Comparison of ENCODE assay signal across 8 cellular contexts in genomic region chr2:62197609-62198236, GRCh38. TPM values are rescaled to one million over a fixed set of nuclear protein-coding genes. Genes with fewer than 3 reads are reported as not detected.
DNase-seq lines count a peak whose midpoint lies in the region; FAIRE-seq and TF ChIP-seq lines count a peak whose summit lies in the region.

No MANE protein-coding gene starts in this region.

- H3K4me1 ChIP-seq in astrocyte (ENCODE audit: insufficient read depth, low read length) (peaks cover 5% of the 10 kb centered on the region), iPS DF 6.9 (ENCODE audit: control insufficient read depth, insufficient read depth, low read length) (peaks cover 4% of the 10 kb centered on the region), sigmoid colon (peaks cover 0 to 56% (median 47%) of the 10 kb centered on the region in 4 donors)

- H3K27me3 Mint-ChIP-seq in astrocyte (ENCODE audit: low read depth, unreplicated experiment) = no peaks in the 10 kb centered on the region

- H3K9me3 Mint-ChIP-seq in astrocyte (ENCODE audit: unreplicated experiment) = no peaks in the 10 kb centered on the region

- peaks cover 55% of the 10 kb centered on the region for H4K20me1 ChIP-seq in astrocyte (ENCODE audit: insufficient read depth, low read length)

- H3K36me3 ChIP-seq in astrocyte (ENCODE audit: insufficient read depth, low read length) (no peaks in the 10 kb centered on the region), iPS DF 6.9 (ENCODE audit: control insufficient read depth, insufficient read depth, low read length) (no peaks in the 10 kb centered on the region), sigmoid colon (no peaks in the 10 kb centered on the region)

- no CpG with 5 or more reads among the region's 20 CpGs for WGBS in iPS DF 6.9 (ENCODE audit: insufficient coverage, insufficient read length)
- WGBS in sigmoid colon, 2 donors = 6% methylated on average over 20 of the region's 20 CpGs

- H2AFZ ChIP-seq in astrocyte (ENCODE audit: low read depth, low read length) = no peak overlapping the region

- peaks cover 1% of the 10 kb centered on the region for H3K36me3 Mint-ChIP-seq in astrocyte (ENCODE audit: low read depth, unreplicated experiment)

- H3K27ac Mint-ChIP-seq in astrocyte (ENCODE audit: unreplicated experiment) = peak overlapping the region; percentile 70

- H3K27me3 ChIP-seq in astrocyte (ENCODE audit: insufficient read depth, low read length) = no peaks in the 10 kb centered on the region
- H3K27me3 ChIP-seq in iPS DF 6.9 (ENCODE audit: control insufficient read depth, insufficient read depth, low read length) = no peaks in the 10 kb centered on the region
- H3K27me3 ChIP-seq in sigmoid colon = no peaks in the 10 kb centered on the region

- H3K79me2 ChIP-seq in astrocyte (ENCODE audit: insufficient read depth, low read length) = peaks cover 61% of the 10 kb centered on the region

- peak overlapping the region; percentile 93 for H3K4me3 Mint-ChIP-seq in astrocyte (ENCODE audit: unreplicated experiment)

- H3K9me3 ChIP-seq in astrocyte (ENCODE audit: insufficient read depth, low read depth, low read length) = no peaks in the 10 kb centered on the region
- H3K9me3 ChIP-seq in iPS DF 6.9 (ENCODE audit: control insufficient read depth, insufficient read depth, low read length) = no peaks in the 10 kb centered on the region
- H3K9me3 ChIP-seq in sigmoid colon = no peaks in the 10 kb centered on the region

- H3K4me3 ChIP-seq in astrocyte (ENCODE audit: insufficient read depth, low read depth, low read length) (peak overlapping the region; percentile 79), iPS DF 6.9 (ENCODE audit: low read length) (peak overlapping the region; percentile 92; the same call in 1 of the 2 replicates), sigmoid colon (peak overlapping the region; percentile 83 to 98 (median 92))

- peak overlapping the region; percentile 97 for H3K4me2 ChIP-seq in astrocyte (ENCODE audit: low read length)

- no peak for TF ChIP-seq POLR2A in sigmoid colon (IDR thresholded peaks at IDR 0.05)

- no peak for TF ChIP-seq CTCF in astrocyte (IDR thresholded peaks at IDR 0.05; ENCODE audit: insufficient read depth, low read depth, low read length)
- TF ChIP-seq CTCF in sigmoid colon (IDR thresholded peaks at IDR 0.05) = no peak

- TF ChIP-seq EP300 in sigmoid colon (IDR thresholded peaks at IDR 0.05) = no peak

- H3K27ac ChIP-seq in astrocyte (ENCODE audit: low read depth, low read length) (no peak overlapping the region), iPS DF 6.9 (ENCODE audit: low read length) (no peak overlapping the region), sigmoid colon (peak overlapping the region; percentile 94 to 98 (median 96))

- H3K9ac ChIP-seq in astrocyte (ENCODE audit: low read length) = peak overlapping the region; percentile 88

- H3K4me1 Mint-ChIP-seq in astrocyte (ENCODE audit: low read depth, unreplicated experiment) = peaks cover 17% of the 10 kb centered on the region

- no peak for FAIRE-seq in astrocyte (lab: Jason Lieb, UNC)

- intact Hi-C loops in sigmoid colon (cut with DNase I) = loop anchor here (2.0 to 5.0 kb wide), 6 partner anchors 95 to 280 kb away; no protein-coding TSS in a partner anchor

- peak; percentile 71 for DNase-seq in ELF-1 (ENCODE audit: low read depth, low spot score)
- DNase-seq in NCI-H69 (lab: John Stamatoyannopoulos, UW) = peak; percentile 50
- DNase-seq in astrocyte (ENCODE audit: low read depth) = no peak
- DNase-seq in iPS DF 6.9 (ENCODE audit: low read depth, low spot score) = no peak
- no peak for DNase-seq in sigmoid colon
- DNase-seq in NCI-H2081 treated with DMSO at 0.1 percent for 48 hours (lab: John Stamatoyannopoulos, UW) = no peak
- no peak for DNase-seq in epidermal melanocyte (ENCODE audit: insufficient read length, low spot score)
- no peak for DNase-seq in putamen (ENCODE audit: low spot score)

RNA-seq across cellular contexts. Expression of gene B3GNT2, which starts 1.8 kb away (rescaled TPM):
- total RNA-seq in astrocyte = 21.9 and 23.8 TPM in 2 replicates
- 10 to 100 TPM; 16.9 to 25.8 (median 24.0) TPM for total RNA-seq in sigmoid colon
- polyA plus RNA-seq in sigmoid colon = 10 to 100 TPM; 12.3 to 19.3 (median 17.4) TPM

Comparison
In these comparisons a context has a peak if more than half of its experiments do, and no peak if none do; other contexts are left out.
1. DNase-seq: peak in ELF-1 (single experiment) and NCI-H69 (single experiment); none in astrocyte (single experiment), iPS DF 6.9 (single experiment), sigmoid colon (single experiment), NCI-H2081 treated with DMSO at 0.1 percent for 48 hours (single experiment), epidermal melanocyte (single experiment) and putamen (single experiment).
2. H3K27ac ChIP-seq: peak in sigmoid colon (4 of 4); none in astrocyte (single experiment) and iPS DF 6.9 (single experiment).
3. Peak in every context shown above with its lines, with median percentiles within 50 percentile points of each other: H3K4me3 ChIP-seq.